Comparison of ENCODE assay signal across 17 cellular contexts in the genomic region with DNA sequence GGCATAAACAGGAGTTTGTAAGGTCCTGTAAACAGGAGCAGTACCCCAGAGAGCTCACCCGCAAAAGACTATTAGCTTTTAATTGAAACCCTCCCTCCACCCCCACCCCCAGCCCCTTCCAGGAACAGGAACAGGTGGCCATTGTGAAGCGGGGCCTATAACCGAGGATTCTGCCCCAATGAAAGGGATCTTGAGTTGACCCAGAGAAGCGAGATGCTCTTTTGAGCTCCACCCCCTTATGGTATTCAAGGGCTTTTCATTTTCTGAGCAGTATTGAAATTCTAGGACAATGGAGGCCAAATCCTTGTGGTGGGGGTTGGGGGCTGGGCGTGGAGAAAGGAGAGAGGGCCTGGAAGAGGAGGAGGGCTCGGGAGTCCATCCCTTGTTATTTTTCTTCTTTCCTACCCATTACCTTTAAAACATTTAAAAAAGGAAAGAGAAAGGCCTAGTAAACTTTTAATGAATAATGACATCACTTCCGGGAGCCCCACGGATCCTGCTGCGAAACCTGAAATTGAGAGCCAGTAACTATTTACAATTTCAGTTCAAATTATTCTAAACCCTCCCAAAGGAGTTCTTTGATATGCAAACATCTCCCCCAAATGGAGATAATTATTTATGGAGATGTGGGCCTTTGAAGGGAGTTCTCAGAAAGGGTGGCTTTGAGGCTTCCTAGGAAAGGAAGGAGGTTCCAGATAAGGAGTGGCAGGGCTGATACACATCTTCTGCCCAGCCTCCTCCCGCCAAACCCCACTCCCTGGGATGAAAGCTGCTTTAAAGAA. TPM values are rescaled to one million over a fixed set of nuclear protein-coding genes. Genes with fewer than 3 reads are reported as not detected.
DNase-seq lines count a peak whose midpoint lies in the region; ATAC-seq, FAIRE-seq and TF ChIP-seq lines count a peak whose summit lies in the region.
"Had no signal": no experiment of that assay in that cellular context is flagged by ENCODE, and none has a peak within 500 bp of the region (broad histone marks: within the 10 kb centered on the region; RNA-seq: fewer than 3 reads in every experiment).

No MANE protein-coding gene starts in this region.

- no TSS peak for BruUV-seq in HepG2 (replicated peaks; lab: Mats Ljungman, UMichigan)

- peaks cover 19% of the 10 kb centered on the region for H3K36me3 ChIP-seq in CD4-positive, CD25-positive, alpha-beta regulatory T cell (ENCODE audit: control insufficient read depth, insufficient read depth, low read length)
- H3K36me3 ChIP-seq in HepG2 (replicated peaks in 1 of 2; ENCODE audit: control insufficient read depth in 1 of 2, insufficient read depth in 2 of 2, low read length in 2 of 2), result peaks cover 0 to 20% of the 10 kb centered on the region in 2 experiments; a peak in 3 of 5 replicates
- H3K36me3 ChIP-seq: SJCRH30, suprapubic skin had no signal

- peak overlapping the region; percentile 26 to 72 (median 45) for H3K4me3 Mint-ChIP-seq in CD4-positive, CD25-positive, alpha-beta regulatory T cell
- H3K4me3 Mint-ChIP-seq in activated naive CD8-positive, alpha-beta T cell treated with anti-CD3 and anti-CD28 coated beads for 36 hours, result no peak overlapping the region

- no peaks in the 10 kb centered on the region for H3K27me3 ChIP-seq in CD4-positive, CD25-positive, alpha-beta regulatory T cell (ENCODE audit: control insufficient read depth, insufficient read depth, low read length)
- H3K27me3 ChIP-seq in HepG2 (ENCODE audit: control insufficient read depth in 1 of 2, insufficient read depth in 2 of 2, low read length in 2 of 2), result no peaks in the 10 kb centered on the region
- H3K27me3 ChIP-seq: SJCRH30, suprapubic skin had no signal

- in situ Hi-C loops in HepG2 (cut with HindIII; ENCODE audit: extremely low pct_ligation_motif_present, low pct_unique_long_range_greater_than_20kb), result no loop called here

- H3K79me2 ChIP-seq in HepG2 (ENCODE audit: insufficient read depth, low read length), result peaks cover 96% of the 10 kb centered on the region

- TF ChIP-seq EP300 in HepG2 (IDR thresholded peaks at IDR 0.05; ENCODE audit: low read depth in 2 of 2, low read length in 2 of 2) (no peak), HepG2 (CRISPR knock-in tag; IDR thresholded peaks at IDR 0.05; ENCODE audit: borderline replicate concordance) (no peak)

- no peak overlapping the region for H3K4me3 ChIP-seq in CD4-positive, CD25-positive, alpha-beta regulatory T cell (ENCODE audit: low read depth, low read length)
- no peak overlapping the region for H3K4me3 ChIP-seq in HepG2 (replicated peaks in 1 of 3; ENCODE audit: insufficient read depth in 1 of 3, low read depth in 2 of 3, low read length in 3 of 3)
- H3K4me3 ChIP-seq: SJCRH30, suprapubic skin had no signal

- H3K9me3 Mint-ChIP-seq in CD4-positive, CD25-positive, alpha-beta regulatory T cell, result no peaks in the 10 kb centered on the region
- no peaks in the 10 kb centered on the region for H3K9me3 Mint-ChIP-seq in activated naive CD8-positive, alpha-beta T cell treated with anti-CD3 and anti-CD28 coated beads for 36 hours

- 88% methylated on average over 10 of the region's 10 CpGs for WGBS in HepG2 (ENCODE audit: low lambda C conversion rate)

- H3K27me3 Mint-ChIP-seq in CD4-positive, CD25-positive, alpha-beta regulatory T cell, result no peaks in the 10 kb centered on the region
- H3K27me3 Mint-ChIP-seq in activated naive CD8-positive, alpha-beta T cell treated with anti-CD3 and anti-CD28 coated beads for 36 hours, result no peaks in the 10 kb centered on the region

- peaks cover 22% of the 10 kb centered on the region for H4K20me1 ChIP-seq in HepG2 (ENCODE audit: insufficient read depth, low read length)

- H3K9ac ChIP-seq in HepG2 (ENCODE audit: insufficient read depth, low read depth, low read length), result no peak overlapping the region

- no peak overlapping the region for H2AFZ ChIP-seq in HepG2 (ENCODE audit: low read length)

- TF ChIP-seq RAD21 in HepG2 (CRISPR knock-in tag; IDR thresholded peaks at IDR 0.05), result no peak

- no peak for ATAC-seq in CD4-positive, CD25-positive, alpha-beta regulatory T cell (ENCODE audit: low read depth in 2 of 2)
- ATAC-seq in HepG2, result no peak

- H3K27ac Mint-ChIP-seq in CD4-positive, CD25-positive, alpha-beta regulatory T cell, result peak overlapping the region; percentile 76 to 87 (median 83)
- peak overlapping the region; percentile 29 for H3K27ac Mint-ChIP-seq in activated naive CD8-positive, alpha-beta T cell treated with anti-CD3 and anti-CD28 coated beads for 36 hours

- no peak for FAIRE-seq in HepG2 (lab: Jason Lieb, UNC)
- FAIRE-seq: bronchial epithelial cell had no signal

- intact Hi-C loops in HepG2 (cut with micrococcal nuclease; ENCODE audit: unreplicated experiment), result no loop called here

- peak in 1 of 3 donors; percentile 30 for DNase-seq in CD4-positive, CD25-positive, alpha-beta regulatory T cell
- DNase-seq in ELF-1 (ENCODE audit: low read depth, low spot score) (peak; percentile 65), HepG2 (ENCODE audit: low spot score) (no peak), DMS114 treated with DMSO at 0.1 percent for 48 hours (lab: John Stamatoyannopoulos, UW; ENCODE audit: unreplicated experiment) (no peak), GM10248 (ENCODE audit: extremely low spot score) (no peak)
- DNase-seq in activated naive CD8-positive, alpha-beta T cell treated with anti-CD3 and anti-CD28 coated beads for 36 hours, result no peak
- no peak for DNase-seq in stimulated activated CD4-positive, alpha-beta T cell treated with anti-CD3 and anti-CD28 coated beads, Interleukin-2, amount 100 ng/mL, for 24 hours
- DNase-seq: activated CD4-positive, alpha-beta T cell treated with anti-CD3 and anti-CD28 coated beads, Interleukin-2, amount 50 U/mL, for 48 hours; activated gamma-delta T cell treated with Interleukin-2 at 50 U/mL for 16 hours; DMS 273 treated with DMSO at 0.1 percent for 48 hours; hippocampal formation; MM.1S; NCI-H187 treated with DMSO at 0.1 percent for 48 hours; T-helper 9 cell had no signal

- peaks cover 25% of the 10 kb centered on the region for H3K36me3 Mint-ChIP-seq in CD4-positive, CD25-positive, alpha-beta regulatory T cell
- H3K36me3 Mint-ChIP-seq in activated naive CD8-positive, alpha-beta T cell treated with anti-CD3 and anti-CD28 coated beads for 36 hours, result peaks cover 21% of the 10 kb centered on the region

- POLR2A ChIA-PET in HepG2 (lab: Yijun Ruan, JAX) (interaction anchor here (0.6 to 2.0 kb wide), 6 partner anchors 16 to 48 kb away, joined by 3 to 30 read pairs (median 4); a partner anchor contains a TSS), GM10248 (lab: Yijun Ruan, JAX) (no interaction called here)

- peaks cover 45 to 99% (median 78%) of the 10 kb centered on the region in 4 donors for H3K4me1 Mint-ChIP-seq in CD4-positive, CD25-positive, alpha-beta regulatory T cell
- H3K4me1 Mint-ChIP-seq in activated naive CD8-positive, alpha-beta T cell treated with anti-CD3 and anti-CD28 coated beads for 36 hours, result peaks cover 78% of the 10 kb centered on the region

- peaks cover 91% of the 10 kb centered on the region for H3K4me1 ChIP-seq in CD4-positive, CD25-positive, alpha-beta regulatory T cell (ENCODE audit: control insufficient read depth, insufficient read depth, low read length, poor library complexity, severe bottlenecking)
- H3K4me1 ChIP-seq in HepG2 (ENCODE audit: insufficient read depth, low read length), result peaks cover 90% of the 10 kb centered on the region
- H3K4me1 ChIP-seq: SJCRH30 had no signal

- no peak for TF ChIP-seq POLR2A in HepG2 (IDR thresholded peaks at IDR 0.05; ENCODE audit: insufficient read depth in 1 of 2, low read depth in 2 of 2, low read length in 2 of 2)

- H3K9me3 ChIP-seq in CD4-positive, CD25-positive, alpha-beta regulatory T cell (ENCODE audit: control insufficient read depth in 2 of 2, low read length in 2 of 2), result no peaks in the 10 kb centered on the region
- no peaks in the 10 kb centered on the region for H3K9me3 ChIP-seq in HepG2 (ENCODE audit: low read length)
- H3K9me3 ChIP-seq: SJCRH30, suprapubic skin had no signal

- CTCF ChIA-PET in HepG2 (lab: Yijun Ruan, JAX; ENCODE audit: low intra/inter-chr PET ratio, low total read pairs) (no interaction called here), GM10248 (lab: Yijun Ruan, JAX) (interaction anchor here (1.0 to 2.0 kb wide), 2 partner anchors 8 to 10 kb away, joined by 3 to 6 read pairs; no protein-coding TSS in a partner anchor)

- no peak for TF ChIP-seq CTCF in HepG2 (CRISPR knock-in tag; IDR thresholded peaks at IDR 0.05)
- no peak for TF ChIP-seq CTCF in GM10248 (IDR thresholded peaks at IDR 0.05; ENCODE audit: control extremely low read depth, extremely low read depth, low read depth, missing control alignments)

- peak overlapping the region; percentile 66 for H3K27ac ChIP-seq in CD4-positive, CD25-positive, alpha-beta regulatory T cell (ENCODE audit: insufficient read depth, low read length, poor library complexity, severe bottlenecking)
- H3K27ac ChIP-seq in HepG2 (ENCODE audit: extremely low read length, insufficient read depth, low read length), result peak overlapping the region; percentile 71
- H3K27ac ChIP-seq: SJCRH30, suprapubic skin had no signal

- H3K4me2 ChIP-seq in HepG2 (ENCODE audit: low read depth, low read length), result no peak overlapping the region

RNA-seq across cellular contexts. Expression of a gene that starts 30.5 kb away (rescaled TPM):
- 47.8 TPM for total RNA-seq in CD4-positive, CD25-positive, alpha-beta regulatory T cell
- 10 to 100 TPM; 22.7 to 36.9 (median 25.0) TPM for polyA plus RNA-seq in CD4-positive, CD25-positive, alpha-beta regulatory T cell
- total RNA-seq in activated naive CD8-positive, alpha-beta T cell treated with anti-CD3 and anti-CD28 coated beads for 36 hours, result 1 to 10 TPM; 5.8 to 5.9 TPM
- total RNA-seq in HepG2 (2016; rRNA removed; fragmentation: Illumina TruSeq; extraction: Trizol), result 35.3 and 39.5 TPM in 2 replicates
- total RNA-seq in HepG2 (2016; cell fraction: cytosol; rRNA removed; fragmentation: Illumina TruSeq; extraction: Trizol; ENCODE audit: low read depth), result 5.0 and 5.5 TPM in 2 replicates
- 33.5 and 37.1 TPM in 2 replicates for total RNA-seq in HepG2 (2016; cell fraction: insoluble cytoplasmic fraction; rRNA removed; fragmentation: Illumina TruSeq; extraction: Trizol)
- 21.9 and 24.5 TPM in 2 replicates for total RNA-seq in HepG2 (2016; cell fraction: membrane; rRNA removed; fragmentation: Illumina TruSeq; extraction: Trizol)
- total RNA-seq in HepG2 (2016; cell fraction: nucleus; rRNA removed; fragmentation: Illumina TruSeq; extraction: Trizol), result 34.7 and 37.1 TPM in 2 replicates
- polyA plus RNA-seq in HepG2 (2011; rRNA removed), result 14.6 and 15.7 TPM in 2 replicates
- 10.2 and 10.4 TPM in 2 replicates for polyA plus RNA-seq in HepG2 (2011; cell fraction: cytosol; rRNA removed)
- polyA plus RNA-seq in HepG2 (2011; cell fraction: nucleus; rRNA removed), result 16.6 and 20.5 TPM in 2 replicates
- 15.3 and 18.6 TPM in 2 replicates for polyA plus RNA-seq in HepG2 (2012)
- polyA plus RNA-seq in HepG2 (2016; cell fraction: cytosol; fragmentation: Illumina TruSeq; extraction: Trizol; ENCODE audit: low read depth), result 1.9 and 2.3 TPM in 2 replicates
- polyA plus RNA-seq in HepG2 (2016; cell fraction: insoluble cytoplasmic fraction; fragmentation: Illumina TruSeq; extraction: Trizol; ENCODE audit: low read depth), result 19.7 and 21.9 TPM in 2 replicates
- 7.2 and 7.3 TPM in 2 replicates for polyA plus RNA-seq in HepG2 (2016; cell fraction: membrane; fragmentation: Illumina TruSeq; extraction: Trizol; ENCODE audit: low read depth)
- 39.2 and 41.9 TPM in 2 replicates for polyA plus RNA-seq in HepG2 (2016; cell fraction: nucleus; fragmentation: Illumina TruSeq; extraction: Trizol; ENCODE audit: insufficient read depth, low read depth)
- polyA minus RNA-seq in HepG2 (2011; rRNA and poly(A)+ RNA removed; ENCODE audit: low replicate concordance), result 67.6 TPM in 1 of 2 replicates, not detected in the other
- polyA minus RNA-seq in HepG2 (2011; cell fraction: cytosol; rRNA and poly(A)+ RNA removed), result 34.2 and 35.7 TPM in 2 replicates
- 25.6 and 26.4 TPM in 2 replicates for polyA minus RNA-seq in HepG2 (2011; cell fraction: nucleus; rRNA and poly(A)+ RNA removed)
